Comparison of ENCODE assay signal across 16 cellular contexts in genomic region chr11:35791088-35791958, GRCh38.
DNase-seq lines count a peak whose midpoint lies in the region; ATAC-seq, FAIRE-seq and TF ChIP-seq lines count a peak whose summit lies in the region.
"Had no signal": no experiment of that assay in that cellular context is flagged by ENCODE, and none has a peak within 500 bp of the region (broad histone marks: within the 10 kb centered on the region; RNA-seq: fewer than 3 reads in every experiment).

No MANE protein-coding gene starts in this region.

- FAIRE-seq in K562 (lab: Jason Lieb, UNC) = no peak

- 15% methylated on average over 6 of the region's 6 CpGs for WGBS in K562 (ENCODE audit: insufficient coverage, low coverage, missing lambda C conversion rate)

- H3K9me1 ChIP-seq in K562 (ENCODE audit: control insufficient read depth, insufficient read depth, low read length) = no peaks in the 10 kb centered on the region

- peaks cover 36 to 44% of the 10 kb centered on the region in 2 donors for H3K4me1 Mint-ChIP-seq in stimulated activated naive B cell treated with anti-CD40 and anti-IgM and Interleukin-4, amounts not matched to agents 10 μg/mL and 1 μg/mL and 100 μg/mL, for 72 hours

- intact Hi-C loops in left ventricle myocardium superior (cut with micrococcal nuclease) = no loop called here
- intact Hi-C loops in left ventricle myocardium inferior (cut with micrococcal nuclease) = no loop called here
- intact Hi-C loops in K562 (cut with micrococcal nuclease) = no loop called here

- POLR2A ChIA-PET in K562 (lab: Yijun Ruan, JAX) = interaction anchor here (0.9 to 2.0 kb wide), 2 partner anchors 10 to 23 kb away, joined by 4 to 13 read pairs; no protein-coding TSS in a partner anchor

- no peak for DNase-seq in left ventricle myocardium superior
- DNase-seq in left ventricle myocardium inferior = no peak
- DNase-seq in NCI-H2171 treated with DMSO at 0.1 percent for 48 hours (lab: John Stamatoyannopoulos, UW) = peak; percentile 100
- peak in 2 of 4 experiments; percentile 14 to 15 for DNase-seq in K562 (ENCODE audit: extremely low read depth in 1 of 4, low spot score in 3 of 4)
- DNase-seq in stimulated activated naive B cell treated with anti-CD40 and anti-IgM and Interleukin-4, amounts not matched to agents 10 μg/mL and 1 μg/mL and 100 μg/mL, for 72 hours = no peak
- DNase-seq in HK-2 (ENCODE audit: unreplicated experiment) = no peak
- DNase-seq in NCI-H226 = no peak
- DNase-seq: activated gamma-delta T cell treated with Interleukin-2 at 50 U/mL for 16 hours; Calu3; dermis blood vessel endothelial cell; erythroblast; NCI-H774; stimulated activated CD4-positive, alpha-beta T cell treated with anti-CD3 and anti-CD28 coated beads, Interleukin-2, amount 100 ng/mL, for 24 hours; T-helper 2 cell had no signal

- peaks cover 30 to 51% of the 10 kb centered on the region in 2 donors for H3K36me3 Mint-ChIP-seq in stimulated activated naive B cell treated with anti-CD40 and anti-IgM and Interleukin-4, amounts not matched to agents 10 μg/mL and 1 μg/mL and 100 μg/mL, for 72 hours

- no peak for TF ChIP-seq POLR2A in K562 (conservative IDR thresholded peaks at IDR 0.05)
- TF ChIP-seq POLR2A in GM18505 (IDR thresholded peaks at IDR 0.05; ENCODE audit: borderline replicate concordance, extremely low read depth, insufficient read depth, insufficient read length) = no peak

- peak overlapping the region; percentile 27; the same call in 1 of the 2 replicates for H3K4me2 ChIP-seq in K562 (ENCODE audit: insufficient read depth, low read length)

- H3K36me3 ChIP-seq in left ventricle myocardium inferior (no peaks in the 10 kb centered on the region), K562 (ENCODE audit: control insufficient read depth, insufficient read depth, low read length) (peaks cover 5% of the 10 kb centered on the region; the same call in 2 of the 3 replicates)

- H3K9me3 ChIP-seq in left ventricle myocardium inferior (replicated peaks) (no peaks in the 10 kb centered on the region), K562 (replicated peaks; ENCODE audit: control insufficient read depth, insufficient read depth, low read depth, low read length) (no peaks in the 10 kb centered on the region)

- H3K27ac ChIP-seq in left ventricle myocardium inferior (replicated peaks) = no peak overlapping the region
- no peak overlapping the region; the same call in 2 of the 3 replicates for H3K27ac ChIP-seq in K562 (ENCODE audit: extremely low read depth, low read depth, low read length)

- peak overlapping the region; percentile 44 for H3K27ac Mint-ChIP-seq in stimulated activated naive B cell treated with anti-CD40 and anti-IgM and Interleukin-4, amounts not matched to agents 10 μg/mL and 1 μg/mL and 100 μg/mL, for 72 hours

- ATAC-seq in left ventricle myocardium superior (peak; percentile 28), K562 (peak; percentile 50; the same call in 2 of the 3 replicates), GM18505 (IDR thresholded peaks at IDR 0.05; ENCODE audit: unreplicated experiment) (no peak)
- ATAC-seq in stimulated activated naive B cell treated with anti-CD40 and anti-IgM and Interleukin-4, amounts not matched to agents 10 μg/mL and 1 μg/mL and 100 μg/mL, for 72 hours (replicated peaks) = no peak

- no peak overlapping the region for H2AFZ ChIP-seq in K562 (ENCODE audit: low read depth, low read length)

- H3K27me3 ChIP-seq in left ventricle myocardium inferior (ENCODE audit: low read depth) (no peaks in the 10 kb centered on the region), K562 (ENCODE audit: control insufficient read depth in 2 of 2, insufficient read depth in 2 of 2, low read length in 2 of 2) (no peaks in the 10 kb centered on the region)

- no peak overlapping the region for H3K9ac ChIP-seq in K562 (ENCODE audit: insufficient read depth in 1 of 2, low read depth in 2 of 2, low read length in 2 of 2)

- no peaks in the 10 kb centered on the region for H3K9me3 Mint-ChIP-seq in stimulated activated naive B cell treated with anti-CD40 and anti-IgM and Interleukin-4, amounts not matched to agents 10 μg/mL and 1 μg/mL and 100 μg/mL, for 72 hours
- H3K9me3 Mint-ChIP-seq: memory B cell had no signal

- H3K27me3 Mint-ChIP-seq in stimulated activated naive B cell treated with anti-CD40 and anti-IgM and Interleukin-4, amounts not matched to agents 10 μg/mL and 1 μg/mL and 100 μg/mL, for 72 hours = no peaks in the 10 kb centered on the region
- H3K27me3 Mint-ChIP-seq: memory B cell had no signal

- H4K20me1 ChIP-seq in K562 (replicated peaks; ENCODE audit: control insufficient read depth, insufficient read depth, low read length) = no peaks in the 10 kb centered on the region

- H3K79me2 ChIP-seq in K562 (ENCODE audit: control insufficient read depth, insufficient read depth, low read length) = peaks cover 12% of the 10 kb centered on the region

- peaks cover 56% of the 10 kb centered on the region for H3K4me1 ChIP-seq in left ventricle myocardium inferior
- peaks cover 0 to 12% of the 10 kb centered on the region in 2 experiments; a peak in 2 of 5 replicates for H3K4me1 ChIP-seq in K562 (replicated peaks in 1 of 2; ENCODE audit: control insufficient read depth in 2 of 2, insufficient read depth in 2 of 2, low read length in 2 of 2)

- TF ChIP-seq RAD21 in K562 (CRISPR knock-in tag; conservative IDR thresholded peaks at IDR 0.05 in 1 of 2, IDR thresholded peaks at IDR 0.05 in 1 of 2) = no peak

- H3K4me3 Mint-ChIP-seq in stimulated activated naive B cell treated with anti-CD40 and anti-IgM and Interleukin-4, amounts not matched to agents 10 μg/mL and 1 μg/mL and 100 μg/mL, for 72 hours = no peak overlapping the region
- H3K4me3 Mint-ChIP-seq: memory B cell had no signal

- CTCF ChIA-PET in K562 (lab: Yijun Ruan, JAX; ENCODE audit: low intra/inter-chr PET ratio) = no interaction called here

- BruUV-seq in K562 (replicated peaks; lab: Mats Ljungman, UMichigan) = no TSS peak

- in situ Hi-C loops in K562 (cut with MboI) = no loop called here

- TF ChIP-seq CTCF in left ventricle myocardium inferior (IDR thresholded peaks at IDR 0.05; ENCODE audit: borderline replicate concordance) (no peak), K562 (IDR thresholded peaks at IDR 0.05 in 2 of 3, conservative IDR thresholded peaks at IDR 0.05 in 1 of 3; ENCODE audit: insufficient read depth in 2 of 3, low read depth in 1 of 3, low read length in 3 of 3) (no peak)

- no peak for TF ChIP-seq EP300 in K562 (IDR thresholded peaks at IDR 0.05; ENCODE audit: low read length)

- no peak overlapping the region for H3K4me3 ChIP-seq in left ventricle myocardium inferior
- no peak overlapping the region for H3K4me3 ChIP-seq in K562

TF ChIP-seq in K562, 482 proteins besides CTCF, POLR2A, EP300 and RAD21 (continues in another document):
- TF ChIP-seq SMAD3 (CRISPR knock-in tag; conservative IDR thresholded peaks at IDR 0.05) = no peak
- no peak for TF ChIP-seq CEBPG (CRISPR knock-in tag; IDR thresholded peaks at IDR 0.05)
- peak in 1 of 2 experiments; percentile 46; a peak in 1 of 4 replicates for TF ChIP-seq CEBPG (tag; conservative IDR thresholded peaks at IDR 0.05 in 1 of 2, IDR thresholded peaks at IDR 0.05 in 1 of 2)
- no peak for TF ChIP-seq PBX2 (CRISPR knock-in tag; IDR thresholded peaks at IDR 0.05; ENCODE audit: low read depth)
- peak; percentile 53 for TF ChIP-seq PBX2 (tag; conservative IDR thresholded peaks at IDR 0.05; ENCODE audit: low read depth)
- no peak for TF ChIP-seq GATAD2A (IDR thresholded peaks at IDR 0.05)
- TF ChIP-seq MEIS2 (IDR thresholded peaks at IDR 0.05; ENCODE audit: partially characterized antibody) = peak; percentile 67
- TF ChIP-seq GMEB1 (CRISPR knock-in tag; IDR thresholded peaks at IDR 0.05) = no peak
- TF ChIP-seq CXXC5 (CRISPR knock-in tag; IDR thresholded peaks at IDR 0.05) = 0 out of 2 replicates have a peak, but pooled peaks have one; percentile 26
- TF ChIP-seq ATF3 (IDR thresholded peaks at IDR 0.05) = peak; percentile 65
- TF ChIP-seq ATF3 (CRISPR knock-in tag; conservative IDR thresholded peaks at IDR 0.05) = no peak

Comparison
In these comparisons a context has a peak if more than half of its experiments do, and no peak if none do; other contexts are left out.
1. ATAC-seq: peak in left ventricle myocardium superior (single experiment) and K562 (single experiment); none in stimulated activated naive B cell treated with anti-CD40 and anti-IgM and Interleukin-4, amounts not matched to agents 10 μg/mL and 1 μg/mL and 100 μg/mL, for 72 hours (0 of 2) and GM18505 (single experiment).